19 cellular contexts compared by ENCODE assay signal in the genomic region with DNA sequence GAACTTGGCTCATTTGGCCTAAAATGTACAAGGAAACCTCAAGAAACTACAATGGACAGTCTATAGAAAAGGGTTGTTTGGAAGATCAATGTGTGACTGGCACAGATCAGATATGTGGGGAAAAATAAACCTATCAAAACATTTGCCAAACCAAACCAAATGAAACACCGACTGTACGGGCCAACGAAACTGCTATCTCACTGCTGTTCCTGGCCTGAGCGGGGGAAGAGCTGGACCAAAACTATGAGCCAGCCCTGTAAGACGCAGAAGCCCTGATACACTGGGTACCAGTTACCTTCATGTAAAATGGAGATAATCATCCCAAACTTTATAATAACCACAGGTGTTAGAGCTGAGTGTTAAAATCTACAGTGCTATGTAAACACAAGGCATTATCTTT. TPM values are rescaled to one million over a fixed set of nuclear protein-coding genes. Genes with fewer than 3 reads are reported as not detected.
DNase-seq lines count a peak whose midpoint lies in the region; ATAC-seq and TF ChIP-seq lines count a peak whose summit lies in the region.
"Had no signal": no experiment of that assay in that cellular context is flagged by ENCODE, and none has a peak within 500 bp of the region (broad histone marks: within the 10 kb centered on the region; RNA-seq: fewer than 3 reads in every experiment).

No MANE protein-coding gene starts in this region.

- H3K27me3 ChIP-seq in body of pancreas = no peaks in the 10 kb centered on the region
- no peaks in the 10 kb centered on the region for H3K27me3 ChIP-seq in naive thymus-derived CD4-positive, alpha-beta T cell (ENCODE audit: control insufficient read depth in 2 of 2, insufficient read depth in 2 of 2, low read length in 2 of 2)

- H3K36me3 ChIP-seq in body of pancreas (replicated peaks in 1 of 2; ENCODE audit: insufficient read depth in 1 of 2, low read depth in 2 of 2) = no peaks in the 10 kb centered on the region
- peaks cover 0 to 4% (median 0%) of the 10 kb centered on the region in 3 experiments for H3K36me3 ChIP-seq in naive thymus-derived CD4-positive, alpha-beta T cell (ENCODE audit: control insufficient read depth in 2 of 3, insufficient read depth in 3 of 3, low read length in 3 of 3)

- no peak overlapping the region for H3K27ac ChIP-seq in body of pancreas
- H3K27ac ChIP-seq in naive thymus-derived CD4-positive, alpha-beta T cell (ENCODE audit: low read depth, low read length) = no peak overlapping the region
- H3K27ac ChIP-seq: KMS-11, parathyroid adenoma had no signal

- no peak for TF ChIP-seq POLR2A in body of pancreas (IDR thresholded peaks at IDR 0.05)

- H3K4me1 ChIP-seq in body of pancreas = peaks cover 23% of the 10 kb centered on the region
- H3K4me1 ChIP-seq in naive thymus-derived CD4-positive, alpha-beta T cell (ENCODE audit: control insufficient read depth in 2 of 2, insufficient read depth in 2 of 2, low read length in 2 of 2) = peaks cover 30 to 50% of the 10 kb centered on the region in 2 donors

- no peak overlapping the region for H3K4me3 ChIP-seq in body of pancreas
- H3K4me3 ChIP-seq in naive thymus-derived CD4-positive, alpha-beta T cell (ENCODE audit: low read length) = no peak overlapping the region

- no peak for ATAC-seq in stimulated activated naive CD8-positive, alpha-beta T cell treated with anti-CD3 and anti-CD28 coated beads, Interleukin-15, amount 100 ng/mL, for 72 hours
- ATAC-seq in body of pancreas = peak; percentile 50
- no peak for ATAC-seq in naive thymus-derived CD4-positive, alpha-beta T cell
- ATAC-seq in HG03139 (IDR thresholded peaks at IDR 0.05; ENCODE audit: unreplicated experiment) = no peak
- ATAC-seq in GM18519 (IDR thresholded peaks at IDR 0.05; ENCODE audit: low FRiP score, unreplicated experiment) = no peak
- ATAC-seq: PC-3, WTC11 had no signal

- H3K4me1 Mint-ChIP-seq in stimulated activated naive CD8-positive, alpha-beta T cell treated with anti-CD3 and anti-CD28 coated beads, Interleukin-15, Interleukin-2, amounts not matched to agents 100 ng/mL and 50 ng/mL, for 24 hours (ENCODE audit: low read depth) = peaks cover 90% of the 10 kb centered on the region
- H3K4me1 Mint-ChIP-seq in stimulated activated naive CD8-positive, alpha-beta T cell treated with anti-CD3 and anti-CD28 coated beads, Interleukin-15, amount 100 ng/mL, for 72 hours = peaks cover 92% of the 10 kb centered on the region
- H3K4me1 Mint-ChIP-seq in naive thymus-derived CD4-positive, alpha-beta T cell = peaks cover 41 to 89% (median 82%) of the 10 kb centered on the region in 7 donors

- no peak overlapping the region for H3K4me3 Mint-ChIP-seq in stimulated activated naive CD8-positive, alpha-beta T cell treated with anti-CD3 and anti-CD28 coated beads, Interleukin-15, Interleukin-2, amounts not matched to agents 100 ng/mL and 50 ng/mL, for 24 hours
- H3K4me3 Mint-ChIP-seq in stimulated activated naive CD8-positive, alpha-beta T cell treated with anti-CD3 and anti-CD28 coated beads, Interleukin-15, amount 100 ng/mL, for 72 hours = no peak overlapping the region
- no peak overlapping the region for H3K4me3 Mint-ChIP-seq in naive thymus-derived CD4-positive, alpha-beta T cell
- H3K4me3 Mint-ChIP-seq: WTC11 had no signal

- H3K27ac Mint-ChIP-seq in stimulated activated naive CD8-positive, alpha-beta T cell treated with anti-CD3 and anti-CD28 coated beads, Interleukin-15, Interleukin-2, amounts not matched to agents 100 ng/mL and 50 ng/mL, for 24 hours = peak overlapping the region; percentile 42
- H3K27ac Mint-ChIP-seq in stimulated activated naive CD8-positive, alpha-beta T cell treated with anti-CD3 and anti-CD28 coated beads, Interleukin-15, amount 100 ng/mL, for 72 hours = no peak overlapping the region
- peak overlapping the region in 7 of 9 donors; percentile 3 to 63 (median 44) for H3K27ac Mint-ChIP-seq in naive thymus-derived CD4-positive, alpha-beta T cell
- H3K27ac Mint-ChIP-seq: WTC11 had no signal

- intact Hi-C loops in body of pancreas (cut with DNase I) = no loop called here
- intact Hi-C loops in naive thymus-derived CD4-positive, alpha-beta T cell (cut with micrococcal nuclease) = loop anchor here in 1 of 2 donors (1.0 to 2.0 kb wide), 2 partner anchors 12 to 15 kb away; partner anchors contain the start of gene CDC42EP3

- DNase-seq in stimulated activated naive CD8-positive, alpha-beta T cell treated with anti-CD3 and anti-CD28 coated beads, Interleukin-15, amount 100 ng/mL, for 72 hours = no peak
- DNase-seq in body of pancreas (no peak), COLO668 (lab: John Stamatoyannopoulos, UW; ENCODE audit: unreplicated experiment) (no peak), SIG-M5 treated with dmso at 0.1 percent for 504 hours (lab: John Stamatoyannopoulos, UW; ENCODE audit: unreplicated experiment) (no peak)
- no peak for DNase-seq in naive thymus-derived CD4-positive, alpha-beta T cell
- DNase-seq: activated CD8-positive, alpha-beta memory T cell treated with anti-CD3 and anti-CD28 coated beads, Interleukin-2, amount 50 U/mL, for 48 hours; cortex of kidney; mammary epithelial cell; NCI-H1436 treated with DMSO at 0.1 percent for 48 hours; NCI-H446; PC-3; stimulated activated CD4-positive, alpha-beta T cell treated with anti-CD3 and anti-CD28 coated beads, Interleukin-1b, Interleukin-23, amount 100 ng/mL, for 48 hours; SW 1271 had no signal

- POLR2A ChIA-PET in naive thymus-derived CD4-positive, alpha-beta T cell (lab: Charles Lee) = interaction anchor here (1.0 to 1.3 kb wide), 2 partner anchors 11 to 14 kb away, joined by 3 to 4 read pairs; no protein-coding TSS in a partner anchor

- no peaks in the 10 kb centered on the region for H3K9me3 Mint-ChIP-seq in stimulated activated naive CD8-positive, alpha-beta T cell treated with anti-CD3 and anti-CD28 coated beads, Interleukin-15, Interleukin-2, amounts not matched to agents 100 ng/mL and 50 ng/mL, for 24 hours
- no peaks in the 10 kb centered on the region for H3K9me3 Mint-ChIP-seq in stimulated activated naive CD8-positive, alpha-beta T cell treated with anti-CD3 and anti-CD28 coated beads, Interleukin-15, amount 100 ng/mL, for 72 hours
- peaks cover 0 to 4% (median 0%) of the 10 kb centered on the region in 11 donors for H3K9me3 Mint-ChIP-seq in naive thymus-derived CD4-positive, alpha-beta T cell
- H3K9me3 Mint-ChIP-seq: WTC11 had no signal

- no peak for TF ChIP-seq CTCF in body of pancreas (IDR thresholded peaks at IDR 0.05)

- H3K27me3 Mint-ChIP-seq in stimulated activated naive CD8-positive, alpha-beta T cell treated with anti-CD3 and anti-CD28 coated beads, Interleukin-15, Interleukin-2, amounts not matched to agents 100 ng/mL and 50 ng/mL, for 24 hours = no peaks in the 10 kb centered on the region
- no peaks in the 10 kb centered on the region for H3K27me3 Mint-ChIP-seq in stimulated activated naive CD8-positive, alpha-beta T cell treated with anti-CD3 and anti-CD28 coated beads, Interleukin-15, amount 100 ng/mL, for 72 hours
- no peaks in the 10 kb centered on the region for H3K27me3 Mint-ChIP-seq in naive thymus-derived CD4-positive, alpha-beta T cell

- peaks cover 42% of the 10 kb centered on the region for H3K36me3 Mint-ChIP-seq in stimulated activated naive CD8-positive, alpha-beta T cell treated with anti-CD3 and anti-CD28 coated beads, Interleukin-15, Interleukin-2, amounts not matched to agents 100 ng/mL and 50 ng/mL, for 24 hours (ENCODE audit: low read depth)
- peaks cover 4 to 34% (median 9%) of the 10 kb centered on the region in 5 donors for H3K36me3 Mint-ChIP-seq in naive thymus-derived CD4-positive, alpha-beta T cell

- WGBS in body of pancreas, 2 donors = 47 to 57% methylated on average over 5 of the region's 5 CpGs

- CTCF ChIA-PET in naive thymus-derived CD4-positive, alpha-beta T cell (lab: Charles Lee) = no interaction called here

- H3K9me3 ChIP-seq in body of pancreas = no peaks in the 10 kb centered on the region
- no peaks in the 10 kb centered on the region for H3K9me3 ChIP-seq in naive thymus-derived CD4-positive, alpha-beta T cell (ENCODE audit: control insufficient read depth in 2 of 3, low read length in 3 of 3)

RNA-seq across cellular contexts. Expression of gene CDC42EP3, which starts 11.7 kb away (rescaled TPM):
- total RNA-seq in body of pancreas = 1 to 10 TPM; 5.3 to 7.8 TPM
- 10 to 100 TPM; 15.9 to 96.3 (median 17.7) TPM for total RNA-seq in naive thymus-derived CD4-positive, alpha-beta T cell
- 10 to 100 TPM; 26.7 to 29.2 TPM for polyA plus RNA-seq in naive thymus-derived CD4-positive, alpha-beta T cell

Comparison
In these comparisons a context has a peak if more than half of its experiments do, and no peak if none do; other contexts are left out.
1. H3K27ac Mint-ChIP-seq: peak in stimulated activated naive CD8-positive, alpha-beta T cell treated with anti-CD3 and anti-CD28 coated beads, Interleukin-15, Interleukin-2, amounts not matched to agents 100 ng/mL and 50 ng/mL, for 24 hours (single experiment) and naive thymus-derived CD4-positive, alpha-beta T cell (7 of 9); none in stimulated activated naive CD8-positive, alpha-beta T cell treated with anti-CD3 and anti-CD28 coated beads, Interleukin-15, amount 100 ng/mL, for 72 hours (0 of 2).